ENCODE assay signal across 8 cellular contexts in genomic region chr16:46748775-46749705, GRCh38. TPM values are rescaled to one million over a fixed set of nuclear protein-coding genes. Genes with fewer than 3 reads are reported as not detected.
DNase-seq lines count a peak whose midpoint lies in the region; ATAC-seq, FAIRE-seq and TF ChIP-seq lines count a peak whose summit lies in the region.
"Had no signal": no experiment of that assay in that cellular context is flagged by ENCODE, and none has a peak within 500 bp of the region (broad histone marks: within the 10 kb centered on the region; RNA-seq: fewer than 3 reads in every experiment).

No MANE protein-coding gene starts in this region.

- POLR2A ChIA-PET in GM12878 (lab: Charles Lee) = no interaction called here

- WGBS in GM12878 (ENCODE audit: insufficient coverage, insufficient replicate concordance, low lambda C conversion rate, missing lambda C conversion rate) = 55% methylated on average over 20 of the region's 20 CpGs

- peaks cover 10 to 21% of the 10 kb centered on the region in 2 donors for H3K4me1 Mint-ChIP-seq in stimulated activated naive B cell treated with anti-CD40 and anti-IgM and Interleukin-4, amounts not matched to agents 10 μg/mL and 1 μg/mL and 100 μg/mL, for 72 hours

- H3K4me1 ChIP-seq in GM12878 (ENCODE audit: control insufficient read depth, insufficient read depth, low read length) = peaks cover 13% of the 10 kb centered on the region

- no peak overlapping the region for H3K4me2 ChIP-seq in GM12878 (ENCODE audit: control insufficient read depth, insufficient read depth)

- H3K27ac ChIP-seq in GM12878 (ENCODE audit: control insufficient read depth, insufficient read depth) = no peak overlapping the region

- no peak overlapping the region for H3K4me3 ChIP-seq in GM12878

- no peaks in the 10 kb centered on the region for H3K27me3 Mint-ChIP-seq in stimulated activated naive B cell treated with anti-CD40 and anti-IgM and Interleukin-4, amounts not matched to agents 10 μg/mL and 1 μg/mL and 100 μg/mL, for 72 hours

- peak; percentile 60 for ATAC-seq in GM19463 (IDR thresholded peaks at IDR 0.05; ENCODE audit: unreplicated experiment)
- ATAC-seq in HG03442 (IDR thresholded peaks at IDR 0.05; ENCODE audit: unreplicated experiment) = peak; percentile 67
- ATAC-seq in GM12878 = peak; percentile 77
- peak; percentile 62 to 87 for ATAC-seq in stimulated activated naive B cell treated with anti-CD40 and anti-IgM and Interleukin-4, amounts not matched to agents 10 μg/mL and 1 μg/mL and 100 μg/mL, for 72 hours (replicated peaks)

- no peak for TF ChIP-seq POLR2A in GM12878 (IDR thresholded peaks at IDR 0.05; ENCODE audit: low read depth, low read length)

- H3K27me3 ChIP-seq in GM12878 (replicated peaks in 1 of 2; ENCODE audit: control insufficient read depth in 2 of 2, insufficient read depth in 2 of 2, low read length in 1 of 2) = no peaks in the 10 kb centered on the region

- no TSS peak for BruUV-seq in GM12878 (replicated peaks; lab: Mats Ljungman, UMichigan)

- DNase-seq in GM12878 (ENCODE audit: low read depth, low spot score) (peak; percentile 24), NCI-H524 treated with DMSO at 0.1 percent for 48 hours (lab: John Stamatoyannopoulos, UW) (no peak), foreskin melanocyte (no peak), dedifferentiated amniotic fluid mesenchymal stem cell (ENCODE audit: extremely low spot score) (no peak)
- DNase-seq in stimulated activated naive B cell treated with anti-CD40 and anti-IgM and Interleukin-4, amounts not matched to agents 10 μg/mL and 1 μg/mL and 100 μg/mL, for 72 hours = no peak
- DNase-seq: stimulated activated CD4-positive, alpha-beta T cell treated with anti-CD3 and anti-CD28 coated beads, Interleukin-4, amount 100 ng/mL, for 24 hours had no signal

- RAD21 ChIA-PET in GM12878 (lab: Charles Lee; ENCODE audit: unreplicated experiment) = no interaction called here

- in situ Hi-C loops in GM12878 (cut with MboI) = no loop called here

- H3K79me2 ChIP-seq in GM12878 (ENCODE audit: control insufficient read depth, insufficient read depth, low read length) = no peaks in the 10 kb centered on the region

- no peaks in the 10 kb centered on the region for H3K36me3 ChIP-seq in GM12878 (ENCODE audit: control insufficient read depth in 2 of 2, insufficient read depth in 2 of 2, low read length in 1 of 2)

- no peaks in the 10 kb centered on the region for H3K9me3 ChIP-seq in GM12878 (replicated peaks; ENCODE audit: control insufficient read depth, insufficient read depth, low read length)

- no peaks in the 10 kb centered on the region for H3K36me3 Mint-ChIP-seq in stimulated activated naive B cell treated with anti-CD40 and anti-IgM and Interleukin-4, amounts not matched to agents 10 μg/mL and 1 μg/mL and 100 μg/mL, for 72 hours

- SMC1A ChIA-PET in GM12878 (lab: Charles Lee; ENCODE audit: uncharacterized antibody, unreplicated experiment) = no interaction called here

- peak overlapping the region; percentile 42 for H3K27ac Mint-ChIP-seq in stimulated activated naive B cell treated with anti-CD40 and anti-IgM and Interleukin-4, amounts not matched to agents 10 μg/mL and 1 μg/mL and 100 μg/mL, for 72 hours

- CTCF ChIA-PET in GM12878 (lab: Yijun Ruan, JAX) = interaction anchor here (1.4 kb wide), 1 partner anchor 52 kb away, joined by 4 read pairs; no protein-coding TSS in a partner anchor

- TF ChIP-seq EP300 in GM12878 (IDR thresholded peaks at IDR 0.05; ENCODE audit: borderline replicate concordance in 1 of 2, control insufficient read depth in 1 of 2, low read depth in 2 of 2, low read length in 2 of 2) = peak in 1 of 2 experiments; percentile 35; a peak in 1 of 4 replicates

- peak; percentile 54 for FAIRE-seq in GM12878 (lab: Jason Lieb, UNC)

- no peaks in the 10 kb centered on the region for H3K9me3 Mint-ChIP-seq in stimulated activated naive B cell treated with anti-CD40 and anti-IgM and Interleukin-4, amounts not matched to agents 10 μg/mL and 1 μg/mL and 100 μg/mL, for 72 hours

- H2AFZ ChIP-seq in GM12878 (ENCODE audit: control insufficient read depth, low read depth, low read length) = peak overlapping the region; percentile 56

- intact Hi-C loops in GM12878 (cut with micrococcal nuclease; ENCODE audit: unreplicated experiment) = no loop called here

- H4K20me1 ChIP-seq in GM12878 (ENCODE audit: control insufficient read depth, insufficient read depth) = no peaks in the 10 kb centered on the region

- peak overlapping the region in 1 of 2 donors; percentile 17 for H3K4me3 Mint-ChIP-seq in stimulated activated naive B cell treated with anti-CD40 and anti-IgM and Interleukin-4, amounts not matched to agents 10 μg/mL and 1 μg/mL and 100 μg/mL, for 72 hours

- H3K9ac ChIP-seq in GM12878 (ENCODE audit: control insufficient read depth, insufficient read depth, low read length) = no peak overlapping the region

- TF ChIP-seq CTCF in GM12878 (IDR thresholded peaks at IDR 0.05 in 2 of 3, conservative IDR thresholded peaks at IDR 0.05 in 1 of 3; ENCODE audit: control insufficient read depth in 2 of 3, extremely low read depth in 1 of 3, insufficient read depth in 1 of 3, low read depth in 3 of 3, low read length in 3 of 3) = no peak

- TF ChIP-seq RAD21 in GM12878 (IDR thresholded peaks at IDR 0.05; ENCODE audit: insufficient read depth, low read depth, low read length) = no peak

TF ChIP-seq in GM12878, 131 proteins besides CTCF, POLR2A, EP300 and RAD21:
- TF ChIP-seq SMAD1 (IDR thresholded peaks at IDR 0.05; ENCODE audit: low read depth, partially characterized antibody) = peak; percentile 45
- TF ChIP-seq MEF2B (IDR thresholded peaks at IDR 0.05; ENCODE audit: partially characterized antibody, poor library complexity, severe bottlenecking) = peak; percentile 70
- TF ChIP-seq MEF2A (IDR thresholded peaks at IDR 0.05; ENCODE audit: insufficient read depth, low read depth, low read length) = 0 out of 2 replicates have a peak, but pooled peaks have one; percentile 50
- no peak for TF ChIP-seq LARP7 (IDR thresholded peaks at IDR 0.05)
- no peak for TF ChIP-seq NFXL1 (IDR thresholded peaks at IDR 0.05; ENCODE audit: borderline replicate concordance)
- peak in 1 of 2 experiments; percentile 59; a peak in 1 of 4 replicates for TF ChIP-seq SRF (IDR thresholded peaks at IDR 0.05; ENCODE audit: low read depth in 2 of 2, low read length in 2 of 2)
- peak; percentile 57 for TF ChIP-seq RUNX3 (IDR thresholded peaks at IDR 0.05; ENCODE audit: low read length)

RNA-seq across cellular contexts. Expression of gene MYLK3, which starts 0.9 kb away (rescaled TPM):
- total RNA-seq in GM12878 (2013; cell fraction: nucleolus; rRNA removed) = 1.7 and 1.9 TPM in 2 replicates
- total RNA-seq in GM12878 (2014; rRNA removed) (0.27 and 0.28 TPM in 2 replicates), GM12878 (2014; rRNA removed; fragmentation: Illumina TruSeq; extraction: Trizol) (0.14 and 0.27 TPM in 2 replicates), GM12878 (2021) (0.37 and 0.46 TPM in 2 replicates)
- 0.12 TPM for polyA plus RNA-seq in GM12878 (2011; ENCODE audit: low read depth)
- polyA plus RNA-seq in GM12878 (2011; rRNA removed) (0.15 and 0.20 TPM in 2 replicates), GM12878 (2014; fragmentation: Illumina TruSeq; extraction: Trizol) (0.12 and 0.14 TPM in 2 replicates), GM12878 (2014; fragmentation: Nextera tagmentation; extraction: Ambion mirVana) (under 1 TPM; 0.02 to 0.05 TPM), GM12878 (2014; rRNA removed) (0.17 and 0.37 TPM in 2 replicates), GM12878 (2016; fragmentation: Nextera tagmentation; extraction: Ambion mirVana) (under 1 TPM; 0.18 to 0.21 TPM)
- 0.17 and 0.18 TPM in 2 replicates for polyA plus RNA-seq in GM12878 (2011; cell fraction: cytosol; rRNA removed)
- polyA plus RNA-seq in GM12878 (2011; cell fraction: nucleus; rRNA removed) = 0.15 and 0.20 TPM in 2 replicates
- 0.32 and 0.45 TPM in 2 replicates for polyA plus RNA-seq in GM12878 (2012)
- polyA minus RNA-seq in GM12878 (2011; rRNA and poly(A)+ RNA removed) = 0.62 and 0.66 TPM in 2 replicates
- 0.40 TPM in 1 of 2 replicates, not detected in the other for polyA minus RNA-seq in GM12878 (2011; cell fraction: cytosol; rRNA and poly(A)+ RNA removed)
- 1.1 TPM in 2 replicates for polyA minus RNA-seq in GM12878 (2011; cell fraction: nucleus; rRNA and poly(A)+ RNA removed)

RNA-seq across cellular contexts. Expression of gene ORC6, which starts 59.6 kb away (rescaled TPM):
- 40.6 and 45.1 TPM in 2 replicates for total RNA-seq in GM12878 (2013; cell fraction: nucleolus; rRNA removed)
- 46.0 and 46.9 TPM in 2 replicates for total RNA-seq in GM12878 (2014; rRNA removed)
- 50.1 and 52.2 TPM in 2 replicates for total RNA-seq in GM12878 (2014; rRNA removed; fragmentation: Illumina TruSeq; extraction: Trizol)
- 33.8 and 36.3 TPM in 2 replicates for total RNA-seq in GM12878 (2021)
- 24.3 TPM for polyA plus RNA-seq in GM12878 (2011; ENCODE audit: low read depth)
- polyA plus RNA-seq in GM12878 (2011; rRNA removed) = 40.2 and 49.1 TPM in 2 replicates
- 26.1 and 30.8 TPM in 2 replicates for polyA plus RNA-seq in GM12878 (2011; cell fraction: cytosol; rRNA removed)
- 15.2 and 20.3 TPM in 2 replicates for polyA plus RNA-seq in GM12878 (2011; cell fraction: nucleus; rRNA removed)
- polyA plus RNA-seq in GM12878 (2012) = 36.3 and 41.1 TPM in 2 replicates
- polyA plus RNA-seq in GM12878 (2014; fragmentation: Illumina TruSeq; extraction: Trizol) = 54.9 and 64.8 TPM in 2 replicates
- 10 to 100 TPM; 25.7 to 37.8 TPM for polyA plus RNA-seq in GM12878 (2014; fragmentation: Nextera tagmentation; extraction: Ambion mirVana)
- polyA plus RNA-seq in GM12878 (2014; rRNA removed) = 64.0 and 68.6 TPM in 2 replicates
- 10 to 100 TPM; 84.7 to 88.5 TPM for polyA plus RNA-seq in GM12878 (2016; fragmentation: Nextera tagmentation; extraction: Ambion mirVana)
- 8.1 and 10.8 TPM in 2 replicates for polyA minus RNA-seq in GM12878 (2011; rRNA and poly(A)+ RNA removed)
- polyA minus RNA-seq in GM12878 (2011; cell fraction: cytosol; rRNA and poly(A)+ RNA removed) = 6.9 and 8.8 TPM in 2 replicates
- 8.9 and 16.6 TPM in 2 replicates for polyA minus RNA-seq in GM12878 (2011; cell fraction: nucleus; rRNA and poly(A)+ RNA removed)
